In the genomic region with DNA sequence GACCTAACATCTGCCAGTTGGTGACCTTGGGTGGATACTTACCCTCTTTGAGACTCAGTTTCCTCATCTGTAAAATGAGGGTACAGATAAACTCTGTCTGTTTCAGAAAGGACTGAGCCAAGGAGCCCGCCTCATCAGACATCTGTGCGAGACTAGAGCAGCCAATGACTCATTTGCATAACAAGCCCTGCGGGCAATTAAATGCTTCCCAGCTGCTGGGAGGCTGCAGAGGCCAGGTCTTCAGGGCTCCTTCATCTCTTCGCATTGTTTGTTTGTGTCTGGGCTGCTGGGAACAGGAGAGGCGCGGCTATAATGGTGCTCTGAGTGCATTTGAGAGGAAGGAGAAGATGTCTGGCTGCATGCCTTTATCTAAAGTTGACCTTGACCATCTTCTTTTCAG, we compare ENCODE assay signal across 16 cellular contexts.
A peak's percentile ranks its signal among the peaks of the same experiment; 100 is the strongest.
DNase-seq lines count a peak whose midpoint lies in the region; ATAC-seq and TF ChIP-seq lines count a peak whose summit lies in the region.
"Had no signal": no experiment of that assay in that cellular context is flagged by ENCODE, and none has a peak within 500 bp of the region (broad histone marks: within the 10 kb centered on the region; RNA-seq: fewer than 3 reads in every experiment).

No MANE protein-coding gene starts in this region.

- H2BK12ac ChIP-seq in trophoblast cell (ENCODE audit: low read length), result no peak overlapping the region

- H3K27me3 ChIP-seq in breast epithelium (peaks cover 0 to 34% of the 10 kb centered on the region in 2 donors), trophoblast cell (ENCODE audit: insufficient read depth, low read length) (no peaks in the 10 kb centered on the region), PC-3 (ENCODE audit: low read length) (peaks cover 36% of the 10 kb centered on the region)

- H4K8ac ChIP-seq in trophoblast cell (ENCODE audit: low read depth, low read length), result no peak overlapping the region

- H3K9me3 Mint-ChIP-seq in MCF 10A (ENCODE audit: unreplicated experiment), result no peaks in the 10 kb centered on the region

- no peaks in the 10 kb centered on the region for H3K4me1 ChIP-seq in breast epithelium
- no peaks in the 10 kb centered on the region for H3K4me1 ChIP-seq in trophoblast cell (ENCODE audit: control insufficient read depth in 1 of 2, insufficient read depth in 2 of 2, low read length in 2 of 2)
- H3K4me1 ChIP-seq in PC-3 (ENCODE audit: insufficient read depth, low read length), result no peaks in the 10 kb centered on the region

- H3K79me1 ChIP-seq in trophoblast cell (ENCODE audit: low read length), result no peaks in the 10 kb centered on the region

- TF ChIP-seq CTCF in MCF 10A (IDR thresholded peaks at IDR 0.05; ENCODE audit: unreplicated experiment) (no peak), breast epithelium (IDR thresholded peaks at IDR 0.05) (no peak), PC-3 (conservative IDR thresholded peaks at IDR 0.05; ENCODE audit: low read depth, low read length) (no peak), coronary artery (IDR thresholded peaks at IDR 0.05) (no peak)

- H3K18ac ChIP-seq in trophoblast cell (ENCODE audit: low read length), result no peak overlapping the region

- H2AK5ac ChIP-seq in trophoblast cell (ENCODE audit: low read length), result no peak overlapping the region

- CTCF ChIA-PET in MCF 10A (lab: Yijun Ruan, JAX), result no interaction called here
- CTCF ChIA-PET in PC-3 (lab: Charles Lee), result no interaction called here

- H3K4me3 ChIP-seq in breast epithelium (no peak overlapping the region), trophoblast cell (ENCODE audit: low read depth, low read length) (no peak overlapping the region), PC-3 (ENCODE audit: low read length) (no peak overlapping the region), coronary artery (no peak overlapping the region)

- H3K36me3 Mint-ChIP-seq in MCF 10A (ENCODE audit: insufficient read depth, unreplicated experiment), result no peaks in the 10 kb centered on the region

- DNase-seq in MCF 10A (ENCODE audit: unreplicated experiment) (peak; percentile 44), breast epithelium (ENCODE audit: low spot score in 2 of 2) (no peak), NAMALWA (ENCODE audit: low spot score) (peak; percentile 55), dedifferentiated amniotic fluid mesenchymal stem cell (ENCODE audit: extremely low spot score) (peak; percentile 28), trophoblast cell (peak; percentile 66 to 80), PC-3 (no peak), coronary artery (ENCODE audit: low spot score) (no peak), NCI-H510A (lab: John Stamatoyannopoulos, UW) (no peak)
- DNase-seq: activated CD4-positive, alpha-beta T cell treated with anti-CD3 and anti-CD28 coated beads for 36 hours; activated T-cell treated with anti-CD3 and anti-CD28 coated beads, Interleukin-2, amount 50 U/mL, for 1 hour; cerebellar nuclear complex; DND-41; NCI-H748 treated with DMSO at 0.1 percent for 48 hours; SHP77; stimulated activated CD4-positive, alpha-beta T cell treated with anti-CD3 and anti-CD28 coated beads, Interleukin-12 subunit alpha, Interleukin-12 subunit beta, amount 100 ng/mL, for 4 hours; T-helper 2 cell had no signal

- H4K20me1 ChIP-seq in PC-3 (ENCODE audit: low read length), result no peaks in the 10 kb centered on the region

- no peak overlapping the region for H3K23ac ChIP-seq in trophoblast cell (ENCODE audit: low read length)

- BruUV-seq in MCF 10A (replicated peaks; lab: Mats Ljungman, UMichigan), result no TSS peak
- BruUV-seq in PC-3 (replicated peaks; lab: Mats Ljungman, UMichigan), result no TSS peak

- TF ChIP-seq POLR2A in breast epithelium (IDR thresholded peaks at IDR 0.05), result no peak

- no peaks in the 10 kb centered on the region for H3K9me2 ChIP-seq in PC-3 (replicated peaks; ENCODE audit: low read length)

- H3K9ac ChIP-seq in trophoblast cell (ENCODE audit: low read length) (no peak overlapping the region), PC-3 (ENCODE audit: low read length) (no peak overlapping the region)

- no peak overlapping the region for H3K4ac ChIP-seq in trophoblast cell (ENCODE audit: low read depth, low read length)

- H3K27ac Mint-ChIP-seq in MCF 10A (ENCODE audit: low read depth, unreplicated experiment), result no peak overlapping the region
- H3K27ac Mint-ChIP-seq: activated CD4-positive, alpha-beta T cell treated with anti-CD3 and anti-CD28 coated beads for 36 hours had no signal

- H2BK5ac ChIP-seq in trophoblast cell (ENCODE audit: low read depth, low read length, poor library complexity), result no peak overlapping the region

- POLR2A ChIA-PET in MCF 10A (lab: Yijun Ruan, JAX) (no interaction called here), PC-3 (lab: Charles Lee; ENCODE audit: unreplicated experiment) (no interaction called here)

- H3K4me1 Mint-ChIP-seq in MCF 10A (ENCODE audit: insufficient read depth, unreplicated experiment), result no peaks in the 10 kb centered on the region
- H3K4me1 Mint-ChIP-seq: activated CD4-positive, alpha-beta T cell treated with anti-CD3 and anti-CD28 coated beads for 36 hours had no signal

- H3K14ac ChIP-seq in trophoblast cell (ENCODE audit: low read length), result no peak overlapping the region

- H2BK120ac ChIP-seq in trophoblast cell (ENCODE audit: insufficient read depth, low read length, poor library complexity), result no peak overlapping the region

- no peak overlapping the region for H4K91ac ChIP-seq in trophoblast cell (ENCODE audit: low read depth, low read length)

- H3K4me3 Mint-ChIP-seq in MCF 10A (ENCODE audit: unreplicated experiment), result no peak overlapping the region
- H3K4me3 Mint-ChIP-seq: activated CD4-positive, alpha-beta T cell treated with anti-CD3 and anti-CD28 coated beads for 36 hours had no signal

- H3K79me2 ChIP-seq in trophoblast cell (ENCODE audit: control insufficient read depth, insufficient read depth, low read length, poor library complexity) (no peaks in the 10 kb centered on the region), PC-3 (ENCODE audit: low read length) (no peaks in the 10 kb centered on the region)

- no peak overlapping the region for H2AFZ ChIP-seq in trophoblast cell (ENCODE audit: insufficient read depth, low read length, poor library complexity)
- H2AFZ ChIP-seq in PC-3 (ENCODE audit: low read length), result no peak overlapping the region

- no peak overlapping the region for H3K4me2 ChIP-seq in trophoblast cell (ENCODE audit: low read length)
- H3K4me2 ChIP-seq in PC-3 (ENCODE audit: low read length), result no peak overlapping the region

- no peak overlapping the region for H3K27ac ChIP-seq in breast epithelium
- no peak overlapping the region for H3K27ac ChIP-seq in trophoblast cell (ENCODE audit: low read depth, low read length)
- H3K27ac ChIP-seq in PC-3 (ENCODE audit: low read length), result no peak overlapping the region
- no peak overlapping the region for H3K27ac ChIP-seq in coronary artery

- peaks cover 55% of the 10 kb centered on the region for H3K27me3 Mint-ChIP-seq in MCF 10A (ENCODE audit: insufficient read depth, unreplicated experiment)

- no CpG with 5 or more reads among the region's 6 CpGs for WGBS in trophoblast cell (ENCODE audit: extremely low coverage, insufficient coverage, insufficient read length)

- H3K36me3 ChIP-seq in breast epithelium (no peaks in the 10 kb centered on the region), trophoblast cell (ENCODE audit: control insufficient read depth in 1 of 2, insufficient read depth in 2 of 2, low read length in 2 of 2) (no peaks in the 10 kb centered on the region), PC-3 (ENCODE audit: low read depth, low read length) (no peaks in the 10 kb centered on the region)

- no peak for ATAC-seq in PC-3
- ATAC-seq: activated CD4-positive, alpha-beta T cell treated with anti-CD3 and anti-CD28 coated beads for 36 hours had no signal

- peaks cover 10% of the 10 kb centered on the region in 2 donors for H3K9me3 ChIP-seq in breast epithelium
- peaks cover 10% of the 10 kb centered on the region for H3K9me3 ChIP-seq in trophoblast cell (ENCODE audit: insufficient read depth, low read depth, low read length)
- H3K9me3 ChIP-seq in PC-3 (ENCODE audit: low read length), result no peaks in the 10 kb centered on the region

- no peak overlapping the region for H4K12ac ChIP-seq in trophoblast cell (ENCODE audit: low read depth, low read length)

- H3F3A ChIP-seq in PC-3 (ENCODE audit: low read length, unreplicated experiment), result no peaks in the 10 kb centered on the region

- intact Hi-C loops in MCF 10A (cut with micrococcal nuclease) (no loop called here), breast epithelium (cut with DNase I; ENCODE audit: low total_unique reads) (no loop called here), PC-3 (cut with micrococcal nuclease) (no loop called here)

Comparison
In these comparisons a context has a peak if more than half of its experiments do, and no peak if none do; other contexts are left out.
1. DNase-seq: peak in MCF 10A (single experiment), NAMALWA (single experiment), dedifferentiated amniotic fluid mesenchymal stem cell (single experiment) and trophoblast cell (2 of 2); none in breast epithelium (0 of 2), PC-3 (single experiment), coronary artery (single experiment) and NCI-H510A (single experiment).